In the genomic region with DNA sequence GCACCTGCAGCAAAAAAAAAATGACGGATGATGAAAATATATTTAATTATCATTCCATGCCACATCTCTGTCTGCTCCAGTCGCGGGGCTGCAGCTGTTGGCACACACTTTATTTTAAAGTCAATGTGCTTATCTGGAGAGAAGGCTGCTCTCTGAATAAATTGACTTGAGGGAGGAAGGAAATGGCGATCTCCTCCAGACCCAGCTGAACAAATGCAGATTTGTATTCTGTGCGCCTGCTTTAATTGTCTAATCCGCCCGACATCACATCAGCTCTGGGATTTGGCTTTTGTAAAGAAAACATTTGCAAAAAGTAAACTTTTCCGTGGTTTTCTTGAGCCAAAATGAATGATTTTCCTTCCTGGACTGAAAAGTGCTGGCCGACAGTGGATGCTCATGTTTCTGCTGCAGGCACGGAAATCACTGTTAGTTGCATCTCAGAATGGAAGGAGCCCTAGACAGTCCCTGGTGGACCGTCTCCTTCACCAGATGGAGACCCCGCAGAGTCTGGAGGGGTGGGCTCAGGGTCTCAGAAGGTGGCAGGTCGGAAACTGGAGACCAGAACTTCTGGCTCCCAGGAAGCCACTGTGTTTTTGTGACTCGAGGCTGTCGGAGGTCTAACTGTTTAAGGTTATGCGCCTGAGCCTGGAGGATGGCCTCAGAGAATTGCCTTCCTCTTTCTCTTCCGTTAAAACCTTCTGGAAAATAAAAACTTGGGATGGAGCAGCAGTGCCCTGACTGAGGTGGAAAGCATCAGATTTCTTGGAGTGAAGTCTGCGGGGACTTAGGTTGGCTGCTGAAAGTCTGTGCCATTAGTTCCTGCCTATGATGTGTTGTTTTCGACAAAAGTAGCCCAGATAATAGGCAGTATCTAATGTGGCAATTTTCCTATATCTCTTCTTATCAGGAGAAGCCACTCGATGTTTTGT, we compare ENCODE assay signal across 19 cellular contexts.
DNase-seq lines count a peak whose midpoint lies in the region; ATAC-seq and TF ChIP-seq lines count a peak whose summit lies in the region.
"Had no signal": no experiment of that assay in that cellular context is flagged by ENCODE, and none has a peak within 500 bp of the region (broad histone marks: within the 10 kb centered on the region; RNA-seq: fewer than 3 reads in every experiment).

No MANE protein-coding gene starts in this region.

- TF ChIP-seq CTCF in CD14-positive monocyte (IDR thresholded peaks at IDR 0.05), result no peak

- peak overlapping the region in 2 of 3 donors; percentile 33 for H3K9ac ChIP-seq in skeletal muscle tissue (ENCODE audit: low read depth in 1 of 3, low read length in 3 of 3)

- H3K4me3 ChIP-seq in skeletal muscle tissue (ENCODE audit: low read length in 3 of 3), result peak overlapping the region in 2 of 3 donors; percentile 27 to 59
- H3K4me3 ChIP-seq: MG63 had no signal

- intact Hi-C loops in CD14-positive monocyte (cut with micrococcal nuclease), result no loop called here

- DNase-seq in DMS79 treated with DMSO at 0.1 percent for 48 hours (lab: John Stamatoyannopoulos, UW), result peak; percentile 74
- no peak for DNase-seq in DMS79 (lab: John Stamatoyannopoulos, UW)
- peak; percentile 3 for DNase-seq in fibroblast of peridontal ligament (ENCODE audit: extremely low read depth)
- no peak for DNase-seq in activated naive CD4-positive, alpha-beta T cell treated with anti-CD3 and anti-CD28 coated beads, Interleukin-2, amount 50 U/mL, for 72 hours (ENCODE audit: low spot score in 2 of 2)
- no peak for DNase-seq in GF-D8 (lab: John Stamatoyannopoulos, UW)
- no peak for DNase-seq in CD14-positive monocyte (ENCODE audit: low spot score)
- DNase-seq: activated gamma-delta T cell; H9; hippocampal formation; kidney glomerular epithelial cell; MG63; NCI-H774; stimulated activated naive B cell treated with anti-CD40 and anti-IgM and Interleukin-4, amounts not matched to agents 10 μg/mL and 1 μg/mL and 100 μg/mL, for 72 hours; upper lobe of left lung had no signal

- H3K27ac Mint-ChIP-seq in activated naive CD4-positive, alpha-beta T cell treated with anti-CD3 and anti-CD28 coated beads, Interleukin-2, amount 50 U/mL, for 72 hours, result no peak overlapping the region
- no peak overlapping the region for H3K27ac Mint-ChIP-seq in CD14-positive monocyte
- H3K27ac Mint-ChIP-seq: H9; stimulated activated naive B cell treated with anti-CD40 and anti-IgM and Interleukin-4, amounts not matched to agents 10 μg/mL and 1 μg/mL and 100 μg/mL, for 72 hours had no signal

- H3K4me1 Mint-ChIP-seq in CD14-positive monocyte, result no peaks in the 10 kb centered on the region
- H3K4me1 Mint-ChIP-seq: stimulated activated naive B cell treated with anti-CD40 and anti-IgM and Interleukin-4, amounts not matched to agents 10 μg/mL and 1 μg/mL and 100 μg/mL, for 72 hours had no signal

- H3K36me3 ChIP-seq in skeletal muscle tissue (ENCODE audit: control insufficient read depth in 3 of 3, insufficient read depth in 3 of 3, low read length in 3 of 3), result no peaks in the 10 kb centered on the region
- H3K36me3 ChIP-seq: MG63, upper lobe of left lung had no signal

- H3K9me3 ChIP-seq in skeletal muscle tissue (ENCODE audit: control insufficient read depth in 3 of 3, low read length in 3 of 3), result no peaks in the 10 kb centered on the region
- H3K9me3 ChIP-seq: MG63, upper lobe of left lung had no signal

- peaks cover 2 to 8% (median 7%) of the 10 kb centered on the region in 3 donors for H3K4me1 ChIP-seq in skeletal muscle tissue (ENCODE audit: control insufficient read depth in 3 of 3, insufficient read depth in 3 of 3, low read length in 3 of 3)
- H3K4me1 ChIP-seq: upper lobe of left lung had no signal

- no peak overlapping the region for H3K27ac ChIP-seq in skeletal muscle tissue (ENCODE audit: low read depth, low read length)
- H3K27ac ChIP-seq: 22Rv1, C4-2B, upper lobe of left lung had no signal

- no peak overlapping the region for H3K4me3 Mint-ChIP-seq in CD14-positive monocyte
- H3K4me3 Mint-ChIP-seq: H9; stimulated activated naive B cell treated with anti-CD40 and anti-IgM and Interleukin-4, amounts not matched to agents 10 μg/mL and 1 μg/mL and 100 μg/mL, for 72 hours had no signal

- ATAC-seq in SK-N-SH treated with all-trans-retinoic acid at 6 μM for 48 hours, result peak; percentile 77
- no peak for ATAC-seq in activated naive CD4-positive, alpha-beta T cell treated with anti-CD3 and anti-CD28 coated beads, Interleukin-2, amount 50 U/mL, for 72 hours
- ATAC-seq: activated CD4-positive, CD25-positive, alpha-beta regulatory T cell treated with anti-CD3 and anti-CD28 coated beads, Interleukin-2, amount 50 U/mL, for 24 hours; stimulated activated naive B cell treated with anti-CD40 and anti-IgM and Interleukin-4, amounts not matched to agents 10 μg/mL and 1 μg/mL and 100 μg/mL, for 72 hours had no signal

- H3K27me3 Mint-ChIP-seq in CD14-positive monocyte (ENCODE audit: low read depth in 3 of 3), result peaks cover 0 to 9% (median 4%) of the 10 kb centered on the region in 3 donors

- no peaks in the 10 kb centered on the region for H3K36me3 Mint-ChIP-seq in activated naive CD4-positive, alpha-beta T cell treated with anti-CD3 and anti-CD28 coated beads, Interleukin-2, amount 50 U/mL, for 72 hours
- no peaks in the 10 kb centered on the region for H3K36me3 Mint-ChIP-seq in CD14-positive monocyte
- H3K36me3 Mint-ChIP-seq: stimulated activated naive B cell treated with anti-CD40 and anti-IgM and Interleukin-4, amounts not matched to agents 10 μg/mL and 1 μg/mL and 100 μg/mL, for 72 hours had no signal

- H3K9me3 Mint-ChIP-seq in activated naive CD4-positive, alpha-beta T cell treated with anti-CD3 and anti-CD28 coated beads, Interleukin-2, amount 50 U/mL, for 72 hours, result no peaks in the 10 kb centered on the region
- H3K9me3 Mint-ChIP-seq in CD14-positive monocyte, result no peaks in the 10 kb centered on the region
- H3K9me3 Mint-ChIP-seq: stimulated activated naive B cell treated with anti-CD40 and anti-IgM and Interleukin-4, amounts not matched to agents 10 μg/mL and 1 μg/mL and 100 μg/mL, for 72 hours had no signal

- peaks cover 33 to 48% (median 36%) of the 10 kb centered on the region in 3 donors for H3K27me3 ChIP-seq in skeletal muscle tissue (ENCODE audit: control insufficient read depth in 3 of 3, insufficient read depth in 3 of 3, low read length in 3 of 3)

TF ChIP-seq in SK-N-SH treated with all-trans-retinoic acid at 6 μM for 48 hours, 23 proteins besides CTCF, POLR2A, EP300 and RAD21:
- no peak for TF ChIP-seq TOX (CRISPR knock-in tag; IDR thresholded peaks at IDR 0.05; ENCODE audit: borderline replicate concordance)
- no peak for TF ChIP-seq CSDC2 (CRISPR knock-in tag; IDR thresholded peaks at IDR 0.05)
- TF ChIP-seq PPARA (CRISPR knock-in tag; IDR thresholded peaks at IDR 0.05; ENCODE audit: borderline replicate concordance), result no peak
- TF ChIP-seq ZFP3 (CRISPR knock-in tag; IDR thresholded peaks at IDR 0.05), result no peak
- no peak for TF ChIP-seq ZFP30 (CRISPR knock-in tag; IDR thresholded peaks at IDR 0.05)

Comparison
In these comparisons a context has a peak if more than half of its experiments do, and no peak if none do; other contexts are left out.
1. DNase-seq: peak in DMS79 treated with DMSO at 0.1 percent for 48 hours (single experiment) and fibroblast of peridontal ligament (single experiment); none in DMS79 (single experiment), activated naive CD4-positive, alpha-beta T cell treated with anti-CD3 and anti-CD28 coated beads, Interleukin-2, amount 50 U/mL, for 72 hours (0 of 2), GF-D8 (single experiment) and CD14-positive monocyte (single experiment).